Comparison of ENCODE assay signal across 2 cellular contexts in genomic region chr20:33769032-33769431, GRCh38.
TF ChIP-seq lines count a peak whose summit lies in the region.

No MANE protein-coding gene starts in this region.

TF ChIP-seq in GM23338, 12 proteins besides CTCF, POLR2A, EP300 and RAD21:
- TF ChIP-seq JUNB (IDR thresholded peaks at IDR 0.05; ENCODE audit: unreplicated experiment) (no peak), ZNF331 (CRISPR knock-in tag; IDR thresholded peaks at IDR 0.05; ENCODE audit: low read depth) (no peak), EZH2phosphoT487 (IDR thresholded peaks at IDR 0.05; ENCODE audit: unreplicated experiment) (no peak), REST (IDR thresholded peaks at IDR 0.05; ENCODE audit: unreplicated experiment) (no peak), STAT1 (IDR thresholded peaks at IDR 0.05; ENCODE audit: unreplicated experiment) (no peak), CREB1 (CRISPR knock-in tag; IDR thresholded peaks at IDR 0.05; ENCODE audit: low read depth) (no peak), ETS1 (IDR thresholded peaks at IDR 0.05) (no peak), ZNF462 (CRISPR knock-in tag; IDR thresholded peaks at IDR 0.05) (no peak), ZNF114 (CRISPR knock-in tag; IDR thresholded peaks at IDR 0.05) (no peak), NANOG (IDR thresholded peaks at IDR 0.05; ENCODE audit: borderline replicate concordance) (no peak)
TF ChIP-seq in GM23338: peak in this region for 0.

TF ChIP-seq in GM12878, 131 proteins besides CTCF, POLR2A, EP300 and RAD21:
- no peak for TF ChIP-seq CREM (IDR thresholded peaks at IDR 0.05; ENCODE audit: low read depth)
- TF ChIP-seq CHD4 (IDR thresholded peaks at IDR 0.05): no peak
- TF ChIP-seq NFYA (IDR thresholded peaks at IDR 0.05; ENCODE audit: borderline replicate concordance, low read depth, low read length): no peak
- TF ChIP-seq NR2C1 (IDR thresholded peaks at IDR 0.05): no peak
- peak; percentile 18; the same call in 1 of the 2 replicates for TF ChIP-seq NR2F1 (conservative IDR thresholded peaks at IDR 0.05)
